ENCODE assay signal across 9 cellular contexts in genomic region chr6:35948725-35949124, GRCh38. TPM values are rescaled to one million over a fixed set of nuclear protein-coding genes. Genes with fewer than 3 reads are reported as not detected.
A peak's percentile ranks its signal among the peaks of the same experiment; 100 is the strongest.
DNase-seq lines count a peak whose midpoint lies in the region; ATAC-seq and TF ChIP-seq lines count a peak whose summit lies in the region.
"Had no signal": no experiment of that assay in that cellular context is flagged by ENCODE, and none has a peak within 500 bp of the region (broad histone marks: within the 10 kb centered on the region; RNA-seq: fewer than 3 reads in every experiment).

No MANE protein-coding gene starts in this region.

- TF ChIP-seq POLR2A in esophagus squamous epithelium (IDR thresholded peaks at IDR 0.05): no peak

- ATAC-seq in HG03097 (IDR thresholded peaks at IDR 0.05; ENCODE audit: low FRiP score, unreplicated experiment): no peak
- ATAC-seq: activated T-cell treated with anti-CD3 and anti-CD28 coated beads, Interleukin-2, amount 50 U/mL, for 72 hours had no signal

- H3K9ac ChIP-seq in neural progenitor cell: no peak overlapping the region

- H3K27ac ChIP-seq in brain microvascular endothelial cell: no peak overlapping the region
- H3K27ac ChIP-seq in neural progenitor cell: no peak overlapping the region
- H3K27ac ChIP-seq in esophagus squamous epithelium: no peak overlapping the region

- H3K27me3 ChIP-seq in brain microvascular endothelial cell (replicated peaks): no peaks in the 10 kb centered on the region
- H3K27me3 ChIP-seq in neural progenitor cell: no peaks in the 10 kb centered on the region
- no peaks in the 10 kb centered on the region for H3K27me3 ChIP-seq in esophagus squamous epithelium

- in situ Hi-C loops in GM13977 (cut with MboI; ENCODE audit: low pct_unique_long_range_greater_than_20kb, low sequenced_read_pairs, unreplicated experiment) (no loop called here), brain microvascular endothelial cell (cut with HindIII; ENCODE audit: low pct_ligation_motif_present, low sequenced_read_pairs) (no loop called here)

- H3K36me3 ChIP-seq in brain microvascular endothelial cell (replicated peaks) (no peaks in the 10 kb centered on the region), neural progenitor cell (no peaks in the 10 kb centered on the region), esophagus squamous epithelium (no peaks in the 10 kb centered on the region)

- H3K27ac Mint-ChIP-seq in neural progenitor cell: no peak overlapping the region
- H3K27ac Mint-ChIP-seq: activated T-cell treated with anti-CD3 and anti-CD28 coated beads, Interleukin-2, amount 50 U/mL, for 72 hours; nephron had no signal

- no peaks in the 10 kb centered on the region for H3K9me3 Mint-ChIP-seq in neural progenitor cell
- H3K9me3 Mint-ChIP-seq: activated T-cell treated with anti-CD3 and anti-CD28 coated beads, Interleukin-2, amount 50 U/mL, for 72 hours; nephron had no signal

- peak; percentile 28 for TF ChIP-seq CTCF in GM13977 (IDR thresholded peaks at IDR 0.05; ENCODE audit: extremely low read depth, insufficient read depth, missing control alignments)
- peak; percentile 70 for TF ChIP-seq CTCF in brain microvascular endothelial cell (IDR thresholded peaks at IDR 0.05; ENCODE audit: low read depth, low read length, missing control alignments)
- TF ChIP-seq CTCF in neural progenitor cell (IDR thresholded peaks at IDR 0.05): peak; percentile 28
- TF ChIP-seq CTCF in esophagus squamous epithelium (IDR thresholded peaks at IDR 0.05): no peak

- DNase-seq in GM13977 (ENCODE audit: low spot score): no peak
- DNase-seq in NCI-H226: peak; percentile 37
- DNase-seq in brain microvascular endothelial cell: peak; percentile 24
- DNase-seq in neural progenitor cell (ENCODE audit: low spot score): peak; percentile 31
- no peak for DNase-seq in esophagus squamous epithelium (lab: John Stamatoyannopoulos, UW)
- DNase-seq in DMS153 (lab: John Stamatoyannopoulos, UW): no peak
- DNase-seq: activated T-cell treated with anti-CD3 and anti-CD28 coated beads, Interleukin-2, amount 50 U/mL, for 72 hours had no signal

- H3K9me3 ChIP-seq in neural progenitor cell (ENCODE audit: low read depth) (no peaks in the 10 kb centered on the region), esophagus squamous epithelium (no peaks in the 10 kb centered on the region)

- H3K27me3 Mint-ChIP-seq in neural progenitor cell (ENCODE audit: insufficient read depth, low read depth): peaks cover 4% of the 10 kb centered on the region

- no peaks in the 10 kb centered on the region for H3K4me1 Mint-ChIP-seq in neural progenitor cell
- H3K4me1 Mint-ChIP-seq: nephron had no signal

- H3K4me1 ChIP-seq in neural progenitor cell: no peaks in the 10 kb centered on the region
- peaks cover 0 to 6% (median 0%) of the 10 kb centered on the region in 3 donors for H3K4me1 ChIP-seq in esophagus squamous epithelium

- no peaks in the 10 kb centered on the region for H3K36me3 Mint-ChIP-seq in neural progenitor cell

- no peaks in the 10 kb centered on the region for H3K79me2 ChIP-seq in neural progenitor cell (ENCODE audit: low read depth)

- WGBS in esophagus squamous epithelium, 2 donors: 73 to 100% methylated on average over 1 of the region's 1 CpG

- H4K20me1 ChIP-seq in neural progenitor cell (ENCODE audit: low read depth): no peaks in the 10 kb centered on the region

- H3K4me3 ChIP-seq in brain microvascular endothelial cell (ENCODE audit: low read depth, low read length) (no peak overlapping the region), neural progenitor cell (no peak overlapping the region), esophagus squamous epithelium (no peak overlapping the region)

- no peak overlapping the region for H2AFZ ChIP-seq in neural progenitor cell (replicated peaks)

- intact Hi-C loops in esophagus squamous epithelium (cut with DNase I): no loop called here

- H3K4me3 Mint-ChIP-seq in neural progenitor cell: no peak overlapping the region
- H3K4me3 Mint-ChIP-seq: activated T-cell treated with anti-CD3 and anti-CD28 coated beads, Interleukin-2, amount 50 U/mL, for 72 hours; nephron had no signal

- H3K4me2 ChIP-seq in neural progenitor cell: no peak overlapping the region

- H3F3A ChIP-seq in neural progenitor cell (ENCODE audit: low read depth): no peaks in the 10 kb centered on the region

RNA-seq across cellular contexts. Expression of gene SRPK1, which starts 27.8 kb away (rescaled TPM):
- total RNA-seq in neural progenitor cell (ENCODE audit: low replicate concordance) (105 and 181 TPM in 2 replicates), esophagus squamous epithelium (100 to 1,000 TPM in 2 of 4 donors, 10 to 100 TPM in 2; 66.1 to 109 (median 86.5) TPM)

Comparison
In these comparisons a context has a peak if more than half of its experiments do, and no peak if none do; other contexts are left out.
1. DNase-seq: peak in NCI-H226 (single experiment), brain microvascular endothelial cell (single experiment) and neural progenitor cell (single experiment); none in GM13977 (single experiment), esophagus squamous epithelium (single experiment) and DMS153 (single experiment).
2. CTCF ChIP-seq: peak in GM13977 (single experiment), brain microvascular endothelial cell (single experiment) and neural progenitor cell (single experiment); none in esophagus squamous epithelium (0 of 6).